20 cellular contexts compared by ENCODE assay signal in genomic region chr15:50542051-50542450, GRCh38. TPM values are rescaled to one million over a fixed set of nuclear protein-coding genes. Genes with fewer than 3 reads are reported as not detected.
DNase-seq lines count a peak whose midpoint lies in the region; ATAC-seq and TF ChIP-seq lines count a peak whose summit lies in the region.
"Had no signal": no experiment of that assay in that cellular context is flagged by ENCODE, and none has a peak within 500 bp of the region (broad histone marks: within the 10 kb centered on the region; RNA-seq: fewer than 3 reads in every experiment).

No MANE protein-coding gene starts in this region.

- peak overlapping the region; percentile 59 for H3K27ac Mint-ChIP-seq in osteocyte (ENCODE audit: unreplicated experiment)

- H3K27ac ChIP-seq in OCI-LY3 (ENCODE audit: low read length) = no peak overlapping the region
- H3K27ac ChIP-seq: BLaER1, colonic mucosa, sigmoid colon, uterus had no signal

- peaks cover 16% of the 10 kb centered on the region for H3K4me1 ChIP-seq in OCI-LY3 (ENCODE audit: low read length)
- H3K4me1 ChIP-seq: colonic mucosa, sigmoid colon, uterus had no signal

- peaks cover 14% of the 10 kb centered on the region for H3K4me1 Mint-ChIP-seq in osteocyte (ENCODE audit: unreplicated experiment)

- H2AFZ ChIP-seq in OCI-LY3 (ENCODE audit: low read depth, low read length) = no peak overlapping the region

- DNase-seq in AG20443 (ENCODE audit: low spot score) (peak; percentile 83), fibroblast of gingiva (ENCODE audit: low read depth) (peak; percentile 96), osteocyte (ENCODE audit: extremely low spot score, unreplicated experiment) (no peak), NCI-H1092 (lab: John Stamatoyannopoulos, UW) (no peak), GOT3 (lab: John Stamatoyannopoulos, UW) (no peak)
- no peak for DNase-seq in activated naive CD4-positive, alpha-beta T cell treated with Interleukin-2 at 50 U/mL for 16 hours
- DNase-seq: activated CD4-positive, alpha-beta T cell treated with anti-CD3 and anti-CD28 coated beads, Interleukin-2, amount 50 U/mL, for 1 hour; colonic mucosa; MG63; NCI-H187; NCI-H345; sigmoid colon; stimulated activated CD4-positive, alpha-beta T cell treated with anti-CD3 and anti-CD28 coated beads, Interleukin-2, amount 100 ng/mL, for 24 hours had no signal

- TF ChIP-seq CTCF in OCI-LY3 (IDR thresholded peaks at IDR 0.05; ENCODE audit: low read depth, low read length) = no peak
- no peak for TF ChIP-seq CTCF in osteocyte (IDR thresholded peaks at IDR 0.05)

- H3K9ac ChIP-seq in OCI-LY3 (ENCODE audit: low read length) = no peak overlapping the region
- H3K9ac ChIP-seq: BLaER1 had no signal

- H3K4me3 ChIP-seq in OCI-LY3 (ENCODE audit: low read length) = peak overlapping the region; percentile 41; the same call in 1 of the 2 replicates
- H3K4me3 ChIP-seq: BLaER1, colonic mucosa, MG63, sigmoid colon, uterus had no signal

- no peaks in the 10 kb centered on the region for H4K20me1 ChIP-seq in OCI-LY3 (ENCODE audit: insufficient read depth, low read length)
- H4K20me1 ChIP-seq: BLaER1 had no signal

- no peaks in the 10 kb centered on the region for H3K9me3 Mint-ChIP-seq in osteocyte (ENCODE audit: unreplicated experiment)

- no peaks in the 10 kb centered on the region for H3K79me2 ChIP-seq in OCI-LY3 (ENCODE audit: low read length)

- no peaks in the 10 kb centered on the region for H3K27me3 Mint-ChIP-seq in osteocyte (ENCODE audit: unreplicated experiment)

- no peak overlapping the region for H3K4me3 Mint-ChIP-seq in osteocyte (ENCODE audit: unreplicated experiment)

- no peaks in the 10 kb centered on the region for H3K9me3 ChIP-seq in OCI-LY3 (ENCODE audit: insufficient read depth, low read length)
- H3K9me3 ChIP-seq: BLaER1, colonic mucosa, MG63, sigmoid colon, uterus had no signal

- no peaks in the 10 kb centered on the region for H3K36me3 ChIP-seq in OCI-LY3 (replicated peaks; ENCODE audit: low read depth, low read length)
- H3K36me3 ChIP-seq: BLaER1, colonic mucosa, MG63, sigmoid colon, uterus had no signal

- H3K4me2 ChIP-seq in OCI-LY3 (ENCODE audit: low read length) = peak overlapping the region; percentile 53
- H3K4me2 ChIP-seq: BLaER1 had no signal

- H3K36me3 Mint-ChIP-seq in osteocyte (ENCODE audit: unreplicated experiment) = no peaks in the 10 kb centered on the region

- peaks cover 11% of the 10 kb centered on the region; the same call in 1 of the 2 replicates for H3K27me3 ChIP-seq in OCI-LY3 (ENCODE audit: low read depth, low read length)
- H3K27me3 ChIP-seq: BLaER1, colonic mucosa, MG63, sigmoid colon, uterus had no signal

- ATAC-seq in GM18517 (IDR thresholded peaks at IDR 0.05; ENCODE audit: unreplicated experiment) = no peak

RNA-seq across cellular contexts. Expression of gene USP50, which starts 4.4 kb away (rescaled TPM):
- total RNA-seq in osteocyte = 0.47 and 2.0 TPM in 2 replicates
- total RNA-seq: colonic mucosa, G401, glomerular endothelial cell, lower leg skin, sigmoid colon had no signal

Comparison
In these comparisons a context has a peak if more than half of its experiments do, and no peak if none do; other contexts are left out.
1. DNase-seq: peak in AG20443 (single experiment) and fibroblast of gingiva (single experiment); none in osteocyte (single experiment), activated naive CD4-positive, alpha-beta T cell treated with Interleukin-2 at 50 U/mL for 16 hours (single experiment), NCI-H1092 (single experiment) and GOT3 (single experiment).